7 cellular contexts compared by ENCODE assay signal in genomic region chr20:13095013-13095412, GRCh38.
"Had no signal": no experiment of that assay in that cellular context is flagged by ENCODE, and none has a peak within 500 bp of the region (broad histone marks: within the 10 kb centered on the region; RNA-seq: fewer than 3 reads in every experiment).

No MANE protein-coding gene starts in this region.

- DNase-seq: H9, HCEC 1CT, IMR-90, KBM-7 had no signal

- H3K4me3 ChIP-seq: GM23338 had no signal

- H3K27ac ChIP-seq: HL-60, KMS-11 had no signal

- H3K4me2 ChIP-seq: GM23338, KMS-11 had no signal

- H3K9ac ChIP-seq: KMS-11 had no signal
